ENCODE assay signal across 8 cellular contexts in the genomic region with DNA sequence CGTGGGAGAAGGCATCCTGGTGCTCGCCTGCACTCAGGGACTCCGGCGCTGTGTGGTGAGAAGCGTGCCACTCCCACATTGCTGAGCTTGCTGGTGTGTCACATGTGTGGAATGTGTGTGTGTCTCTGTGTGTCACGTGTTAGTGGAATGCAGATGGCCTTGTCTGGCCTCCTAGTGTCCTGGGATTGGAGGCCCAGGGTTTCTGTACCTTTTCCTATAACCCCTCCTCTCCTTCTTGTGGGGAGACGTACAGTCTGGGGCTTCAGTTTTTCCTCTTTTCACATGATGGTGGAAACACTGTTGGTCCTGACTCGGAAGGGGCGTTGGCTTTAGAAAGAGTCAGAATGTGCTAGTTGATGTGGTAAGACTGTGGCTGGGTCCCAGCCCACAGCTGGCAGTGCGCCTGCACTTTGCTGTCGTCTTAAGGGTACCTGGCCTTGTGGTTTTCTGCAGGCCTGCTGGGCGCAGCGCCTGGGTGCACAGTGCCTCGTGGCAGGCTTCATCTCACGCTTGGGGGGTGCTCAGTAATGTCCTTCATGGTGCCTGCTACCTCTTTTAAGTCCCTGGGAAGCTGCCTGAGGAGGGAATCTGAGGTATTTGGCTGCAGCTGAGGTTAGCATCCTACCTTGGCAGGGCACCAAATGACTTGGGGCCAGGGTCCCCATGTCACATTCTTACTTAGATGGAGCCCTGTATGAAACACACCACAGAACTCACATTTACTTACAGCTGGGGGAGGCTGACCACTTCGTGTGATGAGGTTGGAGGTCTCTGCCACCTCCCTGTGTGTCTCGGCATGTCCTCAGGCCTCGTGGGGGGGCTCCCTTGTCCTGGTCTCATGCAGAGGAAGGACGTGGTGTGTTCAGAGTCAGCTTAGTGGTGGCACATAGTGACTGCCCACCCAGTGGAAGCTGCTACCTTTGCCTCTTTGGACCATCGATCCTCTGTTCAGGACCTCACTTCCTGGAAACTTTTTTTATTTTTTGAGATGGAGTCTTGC.
A peak's percentile ranks its signal among the peaks of the same experiment; 100 is the strongest.
DNase-seq lines count a peak whose midpoint lies in the region; ATAC-seq and TF ChIP-seq lines count a peak whose summit lies in the region.

No MANE protein-coding gene starts in this region.

- POLR2A ChIA-PET in Caco-2 (lab: Charles Lee) (no interaction called here), PC-9 (lab: Charles Lee; ENCODE audit: unreplicated experiment) (interaction anchor here (0.5 to 0.6 kb wide), 4 partner anchors 38 to 363 kb away, joined by 3 to 6 read pairs (median 4); partner anchors contain the start of gene MED15)

- H3K4me2 ChIP-seq in PC-9 = peak overlapping the region; percentile 61

- no peak overlapping the region for H3K4me3 ChIP-seq in Caco-2 (ENCODE audit: low read depth, low read length)
- no peak overlapping the region; the same call in 1 of the 2 replicates for H3K4me3 ChIP-seq in PC-9
- no peak overlapping the region for H3K4me3 ChIP-seq in right cardiac atrium (ENCODE audit: low read length)

- H4K20me1 ChIP-seq in PC-9 (ENCODE audit: insufficient read depth) = peaks cover 10% of the 10 kb centered on the region

- peaks cover 12% of the 10 kb centered on the region for H3K36me3 ChIP-seq in Caco-2 (ENCODE audit: control insufficient read depth, insufficient read depth, low read length)
- peaks cover 12% of the 10 kb centered on the region; the same call in 1 of the 2 replicates for H3K36me3 ChIP-seq in PC-9 (ENCODE audit: low read depth)

- H3K9me2 ChIP-seq in PC-9 (ENCODE audit: insufficient read depth) = no peaks in the 10 kb centered on the region

- no peaks in the 10 kb centered on the region for H3K9me3 ChIP-seq in Caco-2
- H3K9me3 ChIP-seq in PC-9 (ENCODE audit: insufficient read depth, low read depth) = no peaks in the 10 kb centered on the region
- H3K9me3 ChIP-seq in right cardiac atrium (ENCODE audit: control insufficient read depth, low read length) = no peaks in the 10 kb centered on the region

- peaks cover 13% of the 10 kb centered on the region for H3K4me1 ChIP-seq in Caco-2
- H3K4me1 ChIP-seq in PC-9 (replicated peaks; ENCODE audit: insufficient read depth) = peaks cover 66% of the 10 kb centered on the region
- H3K4me1 ChIP-seq in right cardiac atrium (ENCODE audit: control insufficient read depth, insufficient read depth, low read length) = peaks cover 22% of the 10 kb centered on the region

- H3F3A ChIP-seq in PC-9 (ENCODE audit: insufficient read depth, low read depth) = peaks cover 57% of the 10 kb centered on the region

- H3K27ac Mint-ChIP-seq in Caco-2 (ENCODE audit: unreplicated experiment) = peak overlapping the region; percentile 67
- peak overlapping the region; percentile 97 for H3K27ac Mint-ChIP-seq in activated naive CD4-positive, alpha-beta T cell treated with anti-CD3 and anti-CD28 coated beads, Interleukin-2, amount 10 ng/mL, durations not matched to agents 7 days and 5 days

- H3K36me3 Mint-ChIP-seq in Caco-2 (ENCODE audit: insufficient read depth, unreplicated experiment) = peaks cover 97% of the 10 kb centered on the region
- peaks cover 84% of the 10 kb centered on the region for H3K36me3 Mint-ChIP-seq in activated naive CD4-positive, alpha-beta T cell treated with anti-CD3 and anti-CD28 coated beads, Interleukin-2, amount 10 ng/mL, durations not matched to agents 7 days and 5 days

- H3K27me3 Mint-ChIP-seq in Caco-2 (ENCODE audit: insufficient read depth, unreplicated experiment) = no peaks in the 10 kb centered on the region
- no peaks in the 10 kb centered on the region for H3K27me3 Mint-ChIP-seq in activated naive CD4-positive, alpha-beta T cell treated with anti-CD3 and anti-CD28 coated beads, Interleukin-2, amount 10 ng/mL, durations not matched to agents 7 days and 5 days

- no peaks in the 10 kb centered on the region for H3K27me3 ChIP-seq in Caco-2 (replicated peaks; ENCODE audit: control insufficient read depth, insufficient read depth, low read length)
- no peaks in the 10 kb centered on the region for H3K27me3 ChIP-seq in PC-9 (ENCODE audit: insufficient read depth, low read depth)
- H3K27me3 ChIP-seq in right cardiac atrium (ENCODE audit: control insufficient read depth, insufficient read depth) = no peaks in the 10 kb centered on the region

- 43% methylated on average over 20 of the region's 20 CpGs for WGBS in right cardiac atrium

- no peak for TF ChIP-seq CTCF in Caco-2 (IDR thresholded peaks at IDR 0.05; ENCODE audit: insufficient read depth in 1 of 2, low read depth in 1 of 2, low read length in 1 of 2, severe bottlenecking in 1 of 2, unreplicated experiment in 1 of 2)
- TF ChIP-seq CTCF in PC-9 (conservative IDR thresholded peaks at IDR 0.05) = no peak

- H3K4me3 Mint-ChIP-seq in Caco-2 (ENCODE audit: unreplicated experiment) = no peak overlapping the region
- peak overlapping the region; percentile 62 for H3K4me3 Mint-ChIP-seq in activated naive CD4-positive, alpha-beta T cell treated with anti-CD3 and anti-CD28 coated beads, Interleukin-2, amount 10 ng/mL, durations not matched to agents 7 days and 5 days

- intact Hi-C loops in Caco-2 (cut with micrococcal nuclease; ENCODE audit: unreplicated experiment) (no loop called here), PC-9 (cut with micrococcal nuclease; ENCODE audit: unreplicated experiment) (loop anchor here (1.0 to 5.0 kb wide), 3 partner anchors 37 to 133 kb away; no protein-coding TSS in a partner anchor), right cardiac atrium (cut with DNase I) (loop anchor here in 1 of 4 donors (10.0 kb wide), 1 partner anchor 55 kb away; no protein-coding TSS in a partner anchor)

- ATAC-seq in right cardiac atrium = peak; percentile 75 to 81
- ATAC-seq in GM21390 (IDR thresholded peaks at IDR 0.05; ENCODE audit: unreplicated experiment) = no peak
- no peak for ATAC-seq in GM18520 (IDR thresholded peaks at IDR 0.05; ENCODE audit: unreplicated experiment)
- no peak for ATAC-seq in GM18907 (IDR thresholded peaks at IDR 0.05; ENCODE audit: unreplicated experiment)

- H2AFZ ChIP-seq in PC-9 = no peak overlapping the region

- peaks cover 26% of the 10 kb centered on the region for H3K79me2 ChIP-seq in PC-9 (ENCODE audit: low read depth)

- peaks cover 6% of the 10 kb centered on the region for H3K4me1 Mint-ChIP-seq in Caco-2 (ENCODE audit: low read depth, unreplicated experiment)
- peaks cover 85% of the 10 kb centered on the region for H3K4me1 Mint-ChIP-seq in activated naive CD4-positive, alpha-beta T cell treated with anti-CD3 and anti-CD28 coated beads, Interleukin-2, amount 10 ng/mL, durations not matched to agents 7 days and 5 days

- peak; percentile 57 to 69 for DNase-seq in Caco-2
- DNase-seq in PC-9 = peak; percentile 85 to 96
- peak; percentile 91 for DNase-seq in activated naive CD4-positive, alpha-beta T cell treated with anti-CD3 and anti-CD28 coated beads, Interleukin-2, amount 10 ng/mL, durations not matched to agents 7 days and 5 days
- DNase-seq in right cardiac atrium = peak; percentile 77 to 91 (median 87)
- DNase-seq in stimulated activated CD4-positive, alpha-beta T cell treated with anti-CD3 and anti-CD28 coated beads, Interleukin-1b, Interleukin-23, amount 100 ng/mL, for 48 hours = peak; percentile 70

- H3K27ac ChIP-seq in PC-9 (peak overlapping the region; percentile 97), right cardiac atrium (ENCODE audit: low read length) (peak overlapping the region; percentile 58)

- H3K9me3 Mint-ChIP-seq in Caco-2 (ENCODE audit: unreplicated experiment) = no peaks in the 10 kb centered on the region
- H3K9me3 Mint-ChIP-seq in activated naive CD4-positive, alpha-beta T cell treated with anti-CD3 and anti-CD28 coated beads, Interleukin-2, amount 10 ng/mL, durations not matched to agents 7 days and 5 days = no peaks in the 10 kb centered on the region

- CTCF ChIA-PET in Caco-2 (lab: Charles Lee) = interaction anchor here (0.7 to 2.0 kb wide), 3 partner anchors 9 to 151 kb away, joined by 3 to 22 read pairs (median 3); no protein-coding TSS in a partner anchor
- CTCF ChIA-PET in PC-9 (lab: Charles Lee) = interaction anchor here (0.5 to 0.8 kb wide), 2 partner anchors 146 to 587 kb away, joined by 3 to 5 read pairs; no protein-coding TSS in a partner anchor
- CTCF ChIA-PET in activated naive CD4-positive, alpha-beta T cell treated with anti-CD3 and anti-CD28 coated beads, Interleukin-2, amount 10 ng/mL, durations not matched to agents 7 days and 5 days (lab: Charles Lee) = interaction anchor here (0.9 to 2.5 kb wide), 8 partner anchors 9 to 152 kb away, joined by 3 to 8 read pairs (median 4); no protein-coding TSS in a partner anchor

- TSS peak; percentile 48 for BruUV-seq in Caco-2 (replicated peaks; lab: Mats Ljungman, UMichigan)
- TSS peak; percentile 22 for BruUV-seq in PC-9 (replicated peaks; lab: Mats Ljungman, UMichigan)

Comparison
In these comparisons a context has a peak if more than half of its experiments do, and no peak if none do; other contexts are left out.
1. ATAC-seq: peak in right cardiac atrium (2 of 2); none in GM21390 (single experiment), GM18520 (single experiment) and GM18907 (single experiment).
2. Peak in every context shown above with its lines, with median percentiles within 50 percentile points of each other: DNase-seq.